In genomic region chr22:40024201-40025061, GRCh38 we compare ENCODE assay signal across 8 cellular contexts. TPM values are rescaled to one million over a fixed set of nuclear protein-coding genes. Genes with fewer than 3 reads are reported as not detected.
DNase-seq lines count a peak whose midpoint lies in the region; ATAC-seq lines count a peak whose summit lies in the region.

No MANE protein-coding gene starts in this region.

- H3K36me3 Mint-ChIP-seq in activated CD4-positive, alpha-beta T cell treated with anti-CD3 and anti-CD28 coated beads, Interleukin-2, amount 10 ng/mL, durations not matched to agents 7 days and 5 days (ENCODE audit: low read depth), result no peaks in the 10 kb centered on the region

- POLR2A ChIA-PET in activated CD4-positive, alpha-beta T cell treated with anti-CD3 and anti-CD28 coated beads, Interleukin-2, amount 10 ng/mL, durations not matched to agents 7 days and 5 days (lab: Charles Lee), result interaction anchor here (0.6 to 0.7 kb wide), 3 partner anchors 91 to 412 kb away, joined by 3 to 9 read pairs (median 3); no protein-coding TSS in a partner anchor

- no peak overlapping the region for H3K4me3 Mint-ChIP-seq in activated CD4-positive, alpha-beta T cell treated with anti-CD3 and anti-CD28 coated beads, Interleukin-2, amount 10 ng/mL, durations not matched to agents 7 days and 5 days

- peaks cover 5% of the 10 kb centered on the region for H3K4me1 Mint-ChIP-seq in activated CD4-positive, alpha-beta T cell treated with anti-CD3 and anti-CD28 coated beads, Interleukin-2, amount 10 ng/mL, durations not matched to agents 7 days and 5 days

- H3K27ac Mint-ChIP-seq in activated CD4-positive, alpha-beta T cell treated with anti-CD3 and anti-CD28 coated beads, Interleukin-2, amount 10 ng/mL, durations not matched to agents 7 days and 5 days, result no peak overlapping the region

- DNase-seq in SHP77 (lab: John Stamatoyannopoulos, UW) (peak; percentile 47 to 73), SHP77 treated with DMSO at 0.1 percent for 48 hours (lab: John Stamatoyannopoulos, UW) (no peak), NCI-H446 (lab: John Stamatoyannopoulos, UW) (peak; percentile 28 to 76), dermis blood vessel endothelial cell (peak; percentile 75), medulla oblongata (ENCODE audit: extremely low spot score) (peak; percentile 80)
- DNase-seq in activated CD4-positive, alpha-beta T cell treated with anti-CD3 and anti-CD28 coated beads, Interleukin-2, amount 10 ng/mL, durations not matched to agents 7 days and 5 days, result peak; percentile 68
- peak; percentile 17 to 22 for DNase-seq in stimulated activated CD8-positive, alpha-beta memory T cell treated with anti-CD3 and anti-CD28 coated beads, Interleukin-15, amount 100 ng/mL, for 4 hours (ENCODE audit: low read depth in 2 of 2)

- no peak for ATAC-seq in HG03354 (IDR thresholded peaks at IDR 0.05; ENCODE audit: poor library complexity, severe bottlenecking, unreplicated experiment)

- H3K27me3 Mint-ChIP-seq in activated CD4-positive, alpha-beta T cell treated with anti-CD3 and anti-CD28 coated beads, Interleukin-2, amount 10 ng/mL, durations not matched to agents 7 days and 5 days, result no peaks in the 10 kb centered on the region

- no peaks in the 10 kb centered on the region for H3K9me3 Mint-ChIP-seq in activated CD4-positive, alpha-beta T cell treated with anti-CD3 and anti-CD28 coated beads, Interleukin-2, amount 10 ng/mL, durations not matched to agents 7 days and 5 days

- CTCF ChIA-PET in activated CD4-positive, alpha-beta T cell treated with anti-CD3 and anti-CD28 coated beads, Interleukin-2, amount 10 ng/mL, durations not matched to agents 7 days and 5 days (lab: Charles Lee), result interaction anchor here (0.5 to 4.6 kb wide), 41 partner anchors 8 to 532 kb away, joined by 3 to 57 read pairs (median 4); partner anchors contain the start of genes RPS19BP1 and TMA7B

RNA-seq across cellular contexts. Expression of gene FAM83F, which starts 29.7 kb away (rescaled TPM):
- total RNA-seq in activated CD4-positive, alpha-beta T cell treated with anti-CD3 and anti-CD28 coated beads, Interleukin-2, amount 10 ng/mL, durations not matched to agents 7 days and 5 days, result under 1 TPM; 0.04 to 0.05 TPM
- under 0.01 TPM in 2 replicates for total RNA-seq in dermis blood vessel endothelial cell
